8 cellular contexts compared by ENCODE assay signal in the genomic region with DNA sequence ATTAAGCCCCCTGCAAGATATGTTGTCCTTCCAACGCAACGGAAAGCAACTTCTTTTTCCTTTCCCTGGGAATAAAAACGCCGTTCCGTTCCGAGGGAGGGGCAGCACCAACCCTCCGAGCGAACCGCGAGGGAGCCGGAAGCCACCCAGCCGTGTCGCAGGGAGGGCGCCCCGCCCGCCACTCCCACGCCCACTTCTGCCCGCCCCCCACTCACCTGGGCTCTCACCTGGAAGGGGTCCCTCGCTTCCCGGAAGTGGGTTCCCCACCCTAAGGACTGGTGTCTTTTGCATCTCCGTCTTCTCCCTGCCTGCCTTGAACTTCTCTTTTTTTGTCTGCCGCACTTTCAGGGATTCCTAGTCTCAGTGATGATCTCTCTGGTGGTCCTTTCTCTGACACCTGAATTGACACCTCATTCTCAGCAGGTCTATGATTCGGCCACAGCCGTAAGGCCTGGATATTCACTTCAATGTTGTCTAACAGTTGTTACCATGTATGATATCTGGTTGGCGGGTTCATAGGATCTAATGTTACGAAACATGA. TPM values are rescaled to one million over a fixed set of nuclear protein-coding genes. Genes with fewer than 3 reads are reported as not detected.
DNase-seq lines count a peak whose midpoint lies in the region; ATAC-seq and TF ChIP-seq lines count a peak whose summit lies in the region.

No MANE protein-coding gene starts in this region.

- H3K4me3 Mint-ChIP-seq in CD8-positive, alpha-beta T cell: peak overlapping the region; percentile 87

- TF ChIP-seq CTCF in CD8-positive, alpha-beta T cell (IDR thresholded peaks at IDR 0.05): no peak
- TF ChIP-seq CTCF in fibroblast of villous mesenchyme (IDR thresholded peaks at IDR 0.05; ENCODE audit: insufficient read depth, low read depth, low read length): no peak
- no peak for TF ChIP-seq CTCF in parathyroid adenoma (IDR thresholded peaks at IDR 0.05)
- TF ChIP-seq CTCF in uterus (IDR thresholded peaks at IDR 0.05): no peak

- intact Hi-C loops in CD8-positive, alpha-beta T cell (cut with DNase I, micrococcal nuclease): loop anchor here (1.0 to 10.0 kb wide), 3 partner anchors 140 to 466 kb away; partner anchors contain the start of genes ALDH3A2 (in 2 of the 2), AKAP10 (in 1 of the 2) and B9D1 (in 1 of the 2)
- intact Hi-C loops in uterus (cut with DNase I; ENCODE audit: low total_unique reads): no loop called here

- POLR2A ChIA-PET in CD8-positive, alpha-beta T cell (lab: Charles Lee): no interaction called here

- peak; percentile 67 for ATAC-seq in CD8-positive, alpha-beta T cell
- peak; percentile 38 for ATAC-seq in GM21576 (IDR thresholded peaks at IDR 0.05; ENCODE audit: unreplicated experiment)

- H3K79me2 ChIP-seq in parathyroid adenoma: no peaks in the 10 kb centered on the region

- no peaks in the 10 kb centered on the region for H3K27me3 Mint-ChIP-seq in CD8-positive, alpha-beta T cell (ENCODE audit: low read depth)

- H3K4me1 ChIP-seq in CD8-positive, alpha-beta T cell (ENCODE audit: insufficient read depth, low read length): peaks cover 7% of the 10 kb centered on the region
- peaks cover 3% of the 10 kb centered on the region for H3K4me1 ChIP-seq in parathyroid adenoma
- H3K4me1 ChIP-seq in uterus: no peaks in the 10 kb centered on the region

- TF ChIP-seq POLR2A in uterus (IDR thresholded peaks at IDR 0.05): no peak

- peaks cover 7% of the 10 kb centered on the region for H3K4me1 Mint-ChIP-seq in CD8-positive, alpha-beta T cell (ENCODE audit: low read depth)

- peak overlapping the region; percentile 19 for H3K27ac ChIP-seq in CD8-positive, alpha-beta T cell (ENCODE audit: low read depth, low read length)
- H3K27ac ChIP-seq in parathyroid adenoma (peak overlapping the region; percentile 85), uterus (peak overlapping the region; percentile 98 to 100)

- no peak overlapping the region for H3K9ac ChIP-seq in parathyroid adenoma

- peak overlapping the region; percentile 99 for H2AFZ ChIP-seq in parathyroid adenoma

- peak overlapping the region; percentile 61 for H3K4me2 ChIP-seq in parathyroid adenoma (ENCODE audit: low read length)

- H3K27ac Mint-ChIP-seq in CD8-positive, alpha-beta T cell: peak overlapping the region; percentile 98

- CTCF ChIA-PET in CD8-positive, alpha-beta T cell (lab: Charles Lee): interaction anchor here (1.4 kb wide), 1 partner anchor 146 kb away, joined by 5 read pairs; the partner anchor contains the start of gene B9D1

- H3K36me3 ChIP-seq in CD8-positive, alpha-beta T cell (ENCODE audit: insufficient read depth, low read length): no peaks in the 10 kb centered on the region
- no peaks in the 10 kb centered on the region for H3K36me3 ChIP-seq in parathyroid adenoma (ENCODE audit: control insufficient read depth, insufficient read depth, low read length)
- H3K36me3 ChIP-seq in uterus: no peaks in the 10 kb centered on the region

- H3K9me3 ChIP-seq in CD8-positive, alpha-beta T cell (ENCODE audit: low read length): no peaks in the 10 kb centered on the region
- H3K9me3 ChIP-seq in parathyroid adenoma (ENCODE audit: control insufficient read depth, low read length) (no peaks in the 10 kb centered on the region), uterus (no peaks in the 10 kb centered on the region)

- H3K36me3 Mint-ChIP-seq in CD8-positive, alpha-beta T cell: peaks cover 7% of the 10 kb centered on the region

- peak; percentile 29 to 82 (median 47) for DNase-seq in CD8-positive, alpha-beta T cell
- DNase-seq in NCI-H146 treated with DMSO at 0.1 percent for 48 hours (lab: John Stamatoyannopoulos, UW; ENCODE audit: unreplicated experiment) (peak; percentile 38), fibroblast of villous mesenchyme (ENCODE audit: low read depth) (no peak), uterus (peak; percentile 47 to 51), NK-92 (lab: John Stamatoyannopoulos, UW; ENCODE audit: unreplicated experiment) (no peak)
- DNase-seq in activated T-cell treated with anti-CD3 and anti-CD28 coated beads, Interleukin-2, amount 50 U/mL, for 1 hour: peak; percentile 65

- H3K4me3 ChIP-seq in CD8-positive, alpha-beta T cell (ENCODE audit: low read depth, low read length): peak overlapping the region; percentile 78
- peak overlapping the region; percentile 77 for H3K4me3 ChIP-seq in fibroblast of villous mesenchyme (ENCODE audit: low read depth, low read length)
- peak overlapping the region; percentile 65 for H3K4me3 ChIP-seq in parathyroid adenoma (ENCODE audit: low read depth, low read length)
- peak overlapping the region; percentile 83 to 87 for H3K4me3 ChIP-seq in uterus

- no peaks in the 10 kb centered on the region for H3K27me3 ChIP-seq in CD8-positive, alpha-beta T cell (ENCODE audit: insufficient read depth, low read length)
- H3K27me3 ChIP-seq in parathyroid adenoma (ENCODE audit: control insufficient read depth, insufficient read depth, low read length) (no peaks in the 10 kb centered on the region), uterus (no peaks in the 10 kb centered on the region)

- H3K9me3 Mint-ChIP-seq in CD8-positive, alpha-beta T cell: no peaks in the 10 kb centered on the region

RNA-seq across cellular contexts. Expression of gene SLC47A1, which starts 25.3 kb away (rescaled TPM):
- not detected for total RNA-seq in CD8-positive, alpha-beta T cell
- total RNA-seq in fibroblast of villous mesenchyme: under 0.01 and 0.86 TPM in 2 replicates
- 10 to 100 TPM in 3 of 4 donors, 1 to 10 TPM in 1; 6.2 to 28.5 (median 18.4) TPM for total RNA-seq in uterus

Comparison
In these comparisons a context has a peak if more than half of its experiments do, and no peak if none do; other contexts are left out.
1. DNase-seq: peak in CD8-positive, alpha-beta T cell (7 of 7), NCI-H146 treated with DMSO at 0.1 percent for 48 hours (single experiment), activated T-cell treated with anti-CD3 and anti-CD28 coated beads, Interleukin-2, amount 50 U/mL, for 1 hour (single experiment) and uterus (2 of 2); none in fibroblast of villous mesenchyme (single experiment) and NK-92 (single experiment).
2. H3K27ac ChIP-seq: peak in every context shown above with its lines; median percentile 99 in uterus; 85 in parathyroid adenoma; 19 in CD8-positive, alpha-beta T cell.
3. Peak in every context shown above with its lines, with median percentiles within 50 percentile points of each other: H3K4me3 ChIP-seq.